20 cellular contexts compared by ENCODE assay signal in the genomic region with DNA sequence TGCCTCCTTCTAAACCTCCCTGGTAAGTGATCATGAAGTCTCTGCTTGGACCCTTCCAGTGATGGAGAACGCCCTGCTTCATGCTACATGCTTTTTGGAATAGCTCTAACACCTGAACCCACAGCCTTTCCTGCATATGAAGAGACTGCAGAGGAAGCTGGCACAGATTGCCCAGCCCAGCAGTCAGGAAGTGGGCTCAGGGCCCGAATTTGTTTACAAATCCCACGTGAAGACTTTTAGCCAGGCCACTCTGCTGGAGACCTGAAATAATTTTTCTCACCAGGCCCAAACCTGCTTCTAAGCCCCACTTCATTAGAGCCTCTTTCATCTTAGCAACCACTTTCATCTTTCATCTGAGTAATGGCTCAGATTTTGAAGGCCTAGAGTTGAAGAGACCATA. TPM values are rescaled to one million over a fixed set of nuclear protein-coding genes. Genes with fewer than 3 reads are reported as not detected.
A peak's percentile ranks its signal among the peaks of the same experiment; 100 is the strongest.
DNase-seq lines count a peak whose midpoint lies in the region; ATAC-seq and TF ChIP-seq lines count a peak whose summit lies in the region.
"Had no signal": no experiment of that assay in that cellular context is flagged by ENCODE, and none has a peak within 500 bp of the region (broad histone marks: within the 10 kb centered on the region; RNA-seq: fewer than 3 reads in every experiment).

No MANE protein-coding gene starts in this region.

- DNase-seq in NCI-H1092 treated with DMSO at 0.1 percent for 48 hours (lab: John Stamatoyannopoulos, UW) (peak; percentile 4), NCI-H1092 (lab: John Stamatoyannopoulos, UW) (no peak), NCI-H69 (lab: John Stamatoyannopoulos, UW) (peak; percentile 12), GM03348 (ENCODE audit: low spot score) (no peak), natural killer cell (no peak), NCI-H510A treated with DMSO at 0.1 percent for 48 hours (lab: John Stamatoyannopoulos, UW) (no peak)
- DNase-seq: CD4-positive, alpha-beta T cell; GDM1; HFFc6; NCI-H1048; NCI-H1436; NCI-H187 treated with DMSO at 0.1 percent for 48 hours; NCI-H2227 treated with DMSO at 0.1 percent for 48 hours; PC-3; SK-N-SH had no signal

- H3K27me3 Mint-ChIP-seq in dendritic cell treated with granulocyte-macrophage colony-stimulating factor and Interleukin-4, amounts not matched to agents 40 ng/mL and 50 ng/mL, for 4 days = no peaks in the 10 kb centered on the region
- H3K27me3 Mint-ChIP-seq in natural killer cell (ENCODE audit: low read depth in 2 of 2) = peaks cover 5 to 10% of the 10 kb centered on the region in 2 donors

- H3K27ac Mint-ChIP-seq in dendritic cell treated with granulocyte-macrophage colony-stimulating factor and Interleukin-4, amounts not matched to agents 40 ng/mL and 50 ng/mL, for 4 days = peak overlapping the region; percentile 33
- H3K27ac Mint-ChIP-seq in natural killer cell = no peak overlapping the region
- H3K27ac Mint-ChIP-seq: CD4-positive, alpha-beta T cell; GM23338; HFFc6; IgD-negative memory B cell had no signal

- H3K9me3 Mint-ChIP-seq in dendritic cell treated with granulocyte-macrophage colony-stimulating factor and Interleukin-4, amounts not matched to agents 40 ng/mL and 50 ng/mL, for 4 days = no peaks in the 10 kb centered on the region
- no peaks in the 10 kb centered on the region for H3K9me3 Mint-ChIP-seq in natural killer cell
- H3K9me3 Mint-ChIP-seq: CD4-positive, alpha-beta T cell; GM23338; IgD-negative memory B cell had no signal

- TF ChIP-seq CTCF in 22Rv1 (IDR thresholded peaks at IDR 0.05) (no peak), natural killer cell (IDR thresholded peaks at IDR 0.05) (no peak)

- ATAC-seq in natural killer cell = no peak
- ATAC-seq: GM23338, PC-3 had no signal

- H3K4me3 Mint-ChIP-seq in dendritic cell treated with granulocyte-macrophage colony-stimulating factor and Interleukin-4, amounts not matched to agents 40 ng/mL and 50 ng/mL, for 4 days = no peak overlapping the region
- H3K4me3 Mint-ChIP-seq in natural killer cell = no peak overlapping the region
- H3K4me3 Mint-ChIP-seq: CD4-positive, alpha-beta T cell; GM23338; HFFc6; IgD-negative memory B cell had no signal

- H3K27ac ChIP-seq in 22Rv1 = peak overlapping the region; percentile 61
- H3K27ac ChIP-seq: BLaER1 had no signal

- H3K4me1 Mint-ChIP-seq in dendritic cell treated with granulocyte-macrophage colony-stimulating factor and Interleukin-4, amounts not matched to agents 40 ng/mL and 50 ng/mL, for 4 days (ENCODE audit: low read depth) = peaks cover 38% of the 10 kb centered on the region
- no peaks in the 10 kb centered on the region for H3K4me1 Mint-ChIP-seq in natural killer cell

- intact Hi-C loops in dendritic cell treated with granulocyte-macrophage colony-stimulating factor and Interleukin-4, amounts not matched to agents 40 ng/mL and 50 ng/mL, for 4 days (cut with micrococcal nuclease) = no loop called here
- intact Hi-C loops in natural killer cell (cut with micrococcal nuclease) = no loop called here

- H3K36me3 Mint-ChIP-seq in dendritic cell treated with granulocyte-macrophage colony-stimulating factor and Interleukin-4, amounts not matched to agents 40 ng/mL and 50 ng/mL, for 4 days (ENCODE audit: low read depth) = no peaks in the 10 kb centered on the region
- no peaks in the 10 kb centered on the region for H3K36me3 Mint-ChIP-seq in natural killer cell
- H3K36me3 Mint-ChIP-seq: IgD-negative memory B cell had no signal

RNA-seq across cellular contexts. Expression of a gene that starts 22.9 kb away (rescaled TPM):
- 1 to 10 TPM; 1.9 to 3.6 (median 2.3) TPM for total RNA-seq in natural killer cell
- total RNA-seq: PC-3 had no signal

Comparison
In these comparisons a context has a peak if more than half of its experiments do, and no peak if none do; other contexts are left out.
1. DNase-seq: peak in NCI-H1092 treated with DMSO at 0.1 percent for 48 hours (single experiment) and NCI-H69 (single experiment); none in NCI-H1092 (single experiment), GM03348 (single experiment), natural killer cell (single experiment) and NCI-H510A treated with DMSO at 0.1 percent for 48 hours (single experiment).